In genomic region chr2:108612514-108613183, GRCh38 we compare ENCODE assay signal across 8 cellular contexts.
DNase-seq lines count a peak whose midpoint lies in the region; ATAC-seq and TF ChIP-seq lines count a peak whose summit lies in the region.

No MANE protein-coding gene starts in this region.

- H3K27me3 ChIP-seq in ovary, result no peaks in the 10 kb centered on the region

- H3K27ac ChIP-seq in ovary, result peak overlapping the region; percentile 23 to 30

- intact Hi-C loops in ovary (cut with DNase I), result no loop called here

- TF ChIP-seq CTCF in ovary (IDR thresholded peaks at IDR 0.05) (no peak), foreskin fibroblast (IDR thresholded peaks at IDR 0.05; ENCODE audit: low read depth, low read length) (no peak)

- H3K36me3 ChIP-seq in ovary, result no peaks in the 10 kb centered on the region

- peak; percentile 79 for DNase-seq in NK-92 treated with Interleukin-12 subunit alpha and Interleukin-12 subunit beta, amount 100 ng/mL, for 24 hours (lab: John Stamatoyannopoulos, UW)
- no peak for DNase-seq in NK-92 (lab: John Stamatoyannopoulos, UW; ENCODE audit: unreplicated experiment)
- peak; percentile 34 to 62 for DNase-seq in activated T-helper 1 cell treated with anti-CD3 and anti-CD28 coated beads, Interleukin-2, amount 50 U/mL, for 16 hours (ENCODE audit: low read depth in 1 of 2, low spot score in 1 of 2)
- DNase-seq in ovary, result no peak
- no peak for DNase-seq in NCI-H1436 (lab: John Stamatoyannopoulos, UW)
- no peak for DNase-seq in foreskin fibroblast
- no peak for DNase-seq in left lobe of liver (ENCODE audit: low spot score)

- no peaks in the 10 kb centered on the region for H3K9me3 ChIP-seq in ovary

- H3K4me3 ChIP-seq in ovary (no peak overlapping the region), foreskin fibroblast (ENCODE audit: low read depth in 1 of 2, low read length in 2 of 2) (no peak overlapping the region)

- peaks cover 22% of the 10 kb centered on the region for H3K4me1 ChIP-seq in ovary (ENCODE audit: insufficient read depth)

- no peak for TF ChIP-seq POLR2A in ovary (IDR thresholded peaks at IDR 0.05)

- 32 to 65% (median 41%) methylated on average over 10 of the region's 10 CpGs for WGBS in ovary, 3 donors

- ATAC-seq in HG03439 (IDR thresholded peaks at IDR 0.05; ENCODE audit: unreplicated experiment) (peak; percentile 80), left lobe of liver (no peak)

- TF ChIP-seq EP300 in ovary (IDR thresholded peaks at IDR 0.05), result no peak

Comparison
In these comparisons a context has a peak if more than half of its experiments do, and no peak if none do; other contexts are left out.
1. DNase-seq: peak in NK-92 treated with Interleukin-12 subunit alpha and Interleukin-12 subunit beta, amount 100 ng/mL, for 24 hours (single experiment) and activated T-helper 1 cell treated with anti-CD3 and anti-CD28 coated beads, Interleukin-2, amount 50 U/mL, for 16 hours (2 of 2); none in NK-92 (single experiment), ovary (0 of 5), NCI-H1436 (single experiment), foreskin fibroblast (0 of 2) and left lobe of liver (single experiment).